In genomic region chr12:29616664-29617409, GRCh38 we compare ENCODE assay signal across 14 cellular contexts.
DNase-seq lines count a peak whose midpoint lies in the region; ATAC-seq and TF ChIP-seq lines count a peak whose summit lies in the region.
"Had no signal": no experiment of that assay in that cellular context is flagged by ENCODE, and none has a peak within 500 bp of the region (broad histone marks: within the 10 kb centered on the region; RNA-seq: fewer than 3 reads in every experiment).

No MANE protein-coding gene starts in this region.

- H3K27ac ChIP-seq in HCT116 (ENCODE audit: low read depth, low read length) (no peak overlapping the region), RWPE2 (ENCODE audit: poor library complexity, severe bottlenecking) (peak overlapping the region; percentile 11), fibroblast of lung (ENCODE audit: insufficient read depth, low read length) (no peak overlapping the region)
- H3K27ac ChIP-seq: body of pancreas, gastroesophageal sphincter, uterus had no signal

- intact Hi-C loops in HCT116 (cut with micrococcal nuclease) = no loop called here

- no TSS peak for BruUV-seq in HCT116 (replicated peaks; lab: Mats Ljungman, UMichigan)

- no peaks in the 10 kb centered on the region for H3K79me2 ChIP-seq in HCT116 (ENCODE audit: insufficient read depth, low read length)
- H3K79me2 ChIP-seq in fibroblast of lung (ENCODE audit: control insufficient read depth, insufficient read depth, low read length) = no peaks in the 10 kb centered on the region

- H3K9ac ChIP-seq in HCT116 (ENCODE audit: low read length) (no peak overlapping the region), fibroblast of lung (ENCODE audit: insufficient read depth, low read length) (no peak overlapping the region)

- POLR2A ChIA-PET in HCT116 (lab: Charles Lee) = no interaction called here

- CTCF ChIA-PET in HCT116 (lab: Charles Lee) = no interaction called here

- H3K27me3 ChIP-seq in HCT116 (ENCODE audit: insufficient read depth, low read length) (no peaks in the 10 kb centered on the region), RWPE2 (ENCODE audit: insufficient read depth, poor library complexity, severe bottlenecking) (no peaks in the 10 kb centered on the region), fibroblast of lung (ENCODE audit: control insufficient read depth, insufficient read depth, low read length) (no peaks in the 10 kb centered on the region)
- H3K27me3 ChIP-seq: body of pancreas, gastroesophageal sphincter, uterus had no signal

- RAD21 ChIA-PET in HCT116 (lab: Charles Lee; ENCODE audit: low non-redundant PET in 1 of 2, low total read pairs in 2 of 2, uncharacterized antibody in 2 of 2, unreplicated experiment in 2 of 2) = no interaction called here

- DNase-seq in HCT116 (ENCODE audit: low read depth, low spot score) (peak; percentile 34), RWPE2 (ENCODE audit: low spot score) (no peak), fibroblast of lung (ENCODE audit: low read depth in 2 of 2) (peak; percentile 86 to 90), skeletal muscle cell (ENCODE audit: low read depth) (peak; percentile 96), HK-2 (ENCODE audit: unreplicated experiment) (no peak), T-helper 1 cell (no peak)
- DNase-seq: activated CD8-positive, alpha-beta memory T cell treated with anti-CD3 and anti-CD28 coated beads for 24 hours; body of pancreas; DMS 273 treated with DMSO at 0.1 percent for 48 hours; left ventricle myocardium superior; NCI-H1694 treated with DMSO at 0.1 percent for 48 hours; uterus had no signal

- H4K20me1 ChIP-seq in HCT116 (ENCODE audit: insufficient read depth) = no peaks in the 10 kb centered on the region
- H4K20me1 ChIP-seq in fibroblast of lung (ENCODE audit: control insufficient read depth, extremely low read depth, insufficient read depth, low read length) = no peaks in the 10 kb centered on the region

- no peak for TF ChIP-seq POLR2A in HCT116 (IDR thresholded peaks at IDR 0.05; ENCODE audit: borderline replicate concordance, extremely low read depth, insufficient read depth, insufficient read length)

- H3K36me3 ChIP-seq in HCT116 (ENCODE audit: control insufficient read depth in 1 of 2, insufficient read depth in 2 of 2, low read length in 2 of 2) (no peaks in the 10 kb centered on the region), RWPE2 (ENCODE audit: low read depth) (no peaks in the 10 kb centered on the region), fibroblast of lung (ENCODE audit: control insufficient read depth, insufficient read depth, low read length) (no peaks in the 10 kb centered on the region)
- H3K36me3 ChIP-seq: uterus had no signal

- TF ChIP-seq CTCF in HCT116 (IDR thresholded peaks at IDR 0.05 in 2 of 3, conservative IDR thresholded peaks at IDR 0.05 in 1 of 3; ENCODE audit: borderline replicate concordance in 1 of 3, insufficient read depth in 1 of 3, low read depth in 2 of 3, low read length in 2 of 3) = no peak
- no peak for TF ChIP-seq CTCF in RWPE2 (IDR thresholded peaks at IDR 0.05; ENCODE audit: poor library complexity, severe bottlenecking)
- TF ChIP-seq CTCF in fibroblast of lung (conservative IDR thresholded peaks at IDR 0.05 in 1 of 2, IDR thresholded peaks at IDR 0.05 in 1 of 2; ENCODE audit: low read depth in 1 of 2, low read length in 2 of 2) = no peak

- no peak overlapping the region for H2AFZ ChIP-seq in HCT116 (ENCODE audit: low read depth, low read length, poor library complexity, severe bottlenecking)
- H2AFZ ChIP-seq in fibroblast of lung (ENCODE audit: low read length) = no peak overlapping the region

- H3K9me3 ChIP-seq in HCT116 (ENCODE audit: control insufficient read depth in 1 of 2, insufficient read depth in 1 of 2, low read depth in 1 of 2, low read length in 2 of 2) (no peaks in the 10 kb centered on the region), RWPE2 (ENCODE audit: severe bottlenecking) (no peaks in the 10 kb centered on the region), fibroblast of lung (ENCODE audit: control insufficient read depth, insufficient read depth, low read depth, low read length) (no peaks in the 10 kb centered on the region)
- H3K9me3 ChIP-seq: body of pancreas, gastroesophageal sphincter, uterus had no signal

- ATAC-seq in HCT116 (peak; percentile 47; the same call in 1 of the 2 replicates), RWPE2 (ENCODE audit: low read depth) (peak; percentile 95), GM19023 (IDR thresholded peaks at IDR 0.05; ENCODE audit: unreplicated experiment) (no peak)
- ATAC-seq: body of pancreas, gastroesophageal sphincter, left ventricle myocardium superior had no signal

- H3K4me3 ChIP-seq in HCT116 (replicated peaks in 1 of 2; ENCODE audit: low read depth in 1 of 2, low read length in 2 of 2) (no peak overlapping the region), RWPE2 (ENCODE audit: severe bottlenecking) (no peak overlapping the region), fibroblast of lung (replicated peaks in 1 of 4; ENCODE audit: control extremely low read depth in 1 of 4, insufficient read depth in 1 of 4, low read depth in 3 of 4, low read length in 4 of 4) (no peak overlapping the region), skeletal muscle cell (ENCODE audit: low read depth, low read length) (no peak overlapping the region)
- H3K4me3 ChIP-seq: body of pancreas, gastroesophageal sphincter, uterus had no signal

- H3K4me2 ChIP-seq in HCT116 (ENCODE audit: low read length) (peak overlapping the region; percentile 30), fibroblast of lung (ENCODE audit: extremely low read depth, insufficient read depth, low read length) (no peak overlapping the region)

- TF ChIP-seq RAD21 in HCT116 (IDR thresholded peaks at IDR 0.05; ENCODE audit: low read depth) = no peak

- no peaks in the 10 kb centered on the region for H3K9me2 ChIP-seq in HCT116 (ENCODE audit: insufficient read depth)

- H3K4me1 ChIP-seq in HCT116 (ENCODE audit: control insufficient read depth in 1 of 2, insufficient read depth in 2 of 2, low read length in 2 of 2) = peaks cover 0 to 10% of the 10 kb centered on the region in 2 experiments; a peak in 1 of 4 replicates
- H3K4me1 ChIP-seq in RWPE2 (ENCODE audit: insufficient read depth, poor library complexity, severe bottlenecking) = no peaks in the 10 kb centered on the region
- no peaks in the 10 kb centered on the region for H3K4me1 ChIP-seq in fibroblast of lung (ENCODE audit: control insufficient read depth, extremely low read depth, insufficient read depth, low read length)
- H3K4me1 ChIP-seq: body of pancreas, uterus had no signal

TF ChIP-seq in HCT116, 20 proteins besides CTCF, POLR2A, EP300 and RAD21 (continues in another document):
- TF ChIP-seq FOSL1 (IDR thresholded peaks at IDR 0.05; ENCODE audit: low read depth) = peak; percentile 77
- TF ChIP-seq YY1 (IDR thresholded peaks at IDR 0.05; ENCODE audit: extremely low read depth, insufficient replicate concordance, low read depth, low read length) = no peak
- TF ChIP-seq SRF (IDR thresholded peaks at IDR 0.05; ENCODE audit: low read depth) = no peak
- TF ChIP-seq ATF3 (IDR thresholded peaks at IDR 0.05) = no peak
- TF ChIP-seq ZFX (IDR thresholded peaks at IDR 0.05) = no peak
- TF ChIP-seq EZH2 (IDR thresholded peaks at IDR 0.05) = no peak
- no peak for TF ChIP-seq ELF1 (IDR thresholded peaks at IDR 0.05; ENCODE audit: borderline replicate concordance, low read depth)
- TF ChIP-seq EZH2phosphoT487 (IDR thresholded peaks at IDR 0.05; ENCODE audit: borderline replicate concordance) = no peak
- no peak for TF ChIP-seq EGR1 (IDR thresholded peaks at IDR 0.05; ENCODE audit: low read depth)
- peak; percentile 49; the same call in 1 of the 2 replicates for TF ChIP-seq JUND (IDR thresholded peaks at IDR 0.05)
- TF ChIP-seq SIN3A (IDR thresholded peaks at IDR 0.05; ENCODE audit: low read depth) = no peak
- TF ChIP-seq ZBTB33 (IDR thresholded peaks at IDR 0.05; ENCODE audit: extremely low read depth, insufficient replicate concordance, low read length) = no peak
- TF ChIP-seq MAX (IDR thresholded peaks at IDR 0.05) = no peak
- TF ChIP-seq TCF7L2 (IDR thresholded peaks at IDR 0.05; ENCODE audit: borderline replicate concordance, extremely low read depth, insufficient read depth, insufficient read length) = no peak
- no peak for TF ChIP-seq POLR2AphosphoS5 (IDR thresholded peaks at IDR 0.05; ENCODE audit: low read depth, low read length)
- no peak for TF ChIP-seq ZNF274 (IDR thresholded peaks at IDR 0.05; ENCODE audit: low read depth, low read length)
- no peak for TF ChIP-seq CEBPB (IDR thresholded peaks at IDR 0.05; ENCODE audit: low read depth)
- TF ChIP-seq SP1 (IDR thresholded peaks at IDR 0.05; ENCODE audit: low read depth) = peak; percentile 47; the same call in 1 of the 2 replicates

Comparison
In these comparisons a context has a peak if more than half of its experiments do, and no peak if none do; other contexts are left out.
1. DNase-seq: peak in HCT116 (single experiment), fibroblast of lung (2 of 2) and skeletal muscle cell (single experiment); none in RWPE2 (single experiment), HK-2 (single experiment) and T-helper 1 cell (0 of 5).